13 cellular contexts compared by ENCODE assay signal in the genomic region with DNA sequence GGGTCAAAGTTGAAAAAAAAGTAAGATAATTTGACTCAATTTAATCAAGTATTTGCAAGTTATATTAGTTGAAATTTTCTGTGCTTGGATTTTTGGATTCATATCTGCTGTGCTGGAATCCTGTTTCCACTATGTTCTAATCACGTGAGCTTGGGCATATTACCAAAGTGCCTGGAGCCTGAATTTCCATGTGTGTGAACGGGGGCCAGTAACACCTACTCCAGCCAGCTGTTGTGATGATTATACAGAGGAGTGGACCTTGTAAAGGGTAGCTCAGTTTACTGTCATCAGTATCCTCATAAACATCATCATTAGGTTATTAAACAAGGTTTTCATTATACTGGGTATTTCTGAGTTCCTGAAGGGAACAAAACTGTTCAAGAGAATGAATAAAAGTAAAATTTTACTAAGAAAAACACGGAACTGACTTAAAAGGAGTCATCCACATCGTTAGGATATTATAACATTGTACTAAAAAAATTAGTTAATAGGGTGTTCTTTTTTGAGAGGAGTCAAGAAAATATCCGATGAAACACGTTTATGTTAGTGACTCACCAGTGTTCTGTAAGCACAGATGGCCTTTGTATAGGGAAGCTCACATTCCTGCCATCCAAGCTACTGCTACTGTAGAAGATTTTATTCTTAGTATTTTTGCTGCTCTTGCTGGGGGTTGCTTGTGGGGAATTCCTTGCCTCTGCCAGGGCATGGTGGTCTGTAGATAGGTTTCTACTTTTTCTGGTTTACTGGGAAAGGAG.
DNase-seq lines count a peak whose midpoint lies in the region; ATAC-seq, FAIRE-seq and TF ChIP-seq lines count a peak whose summit lies in the region.
"Had no signal": no experiment of that assay in that cellular context is flagged by ENCODE, and none has a peak within 500 bp of the region (broad histone marks: within the 10 kb centered on the region; RNA-seq: fewer than 3 reads in every experiment).

No MANE protein-coding gene starts in this region.

- DNase-seq in AG08396 (ENCODE audit: low spot score) (peak; percentile 38), MG63 (peak; percentile 17), endothelial cell of umbilical vein (ENCODE audit: low read depth, low spot score) (peak; percentile 24), right lobe of liver (no peak)
- no peak for DNase-seq in activated T-cell treated with anti-CD3 and anti-CD28 coated beads, Interleukin-2, amount 50 U/mL, for 48 hours
- DNase-seq: activated T-cell treated with anti-CD3 and anti-CD28 coated beads for 4 hours, T-helper 17 cell had no signal

- ATAC-seq in right lobe of liver (peak in 1 of 4 donors; percentile 31), GM18858 (IDR thresholded peaks at IDR 0.05; ENCODE audit: unreplicated experiment) (no peak), GM18502 (IDR thresholded peaks at IDR 0.05; ENCODE audit: poor library complexity, unreplicated experiment) (no peak), HG03280 (IDR thresholded peaks at IDR 0.05; ENCODE audit: unreplicated experiment) (no peak)
- ATAC-seq: T-helper 17 cell had no signal

- H3K79me2 ChIP-seq in endothelial cell of umbilical vein (ENCODE audit: control insufficient read depth, insufficient read depth, low read length): no peaks in the 10 kb centered on the region

- intact Hi-C loops in endothelial cell of umbilical vein (cut with micrococcal nuclease): no loop called here
- intact Hi-C loops in right lobe of liver (cut with DNase I): no loop called here

- TF ChIP-seq POLR2A in endothelial cell of umbilical vein (IDR thresholded peaks at IDR 0.05; ENCODE audit: low read depth, low read length) (no peak), right lobe of liver (IDR thresholded peaks at IDR 0.05) (no peak)

- no peak overlapping the region for H3K9ac ChIP-seq in endothelial cell of umbilical vein (replicated peaks; ENCODE audit: extremely low read depth, insufficient read depth, low read length)
- H3K9ac ChIP-seq: BLaER1 treated with 17β-estradiol and CSF1 and Interleukin-3, amounts not matched to agents 10 nM and 100 nM had no signal

- H3K4me1 ChIP-seq in endothelial cell of umbilical vein (ENCODE audit: control insufficient read depth, extremely low read depth, insufficient read depth, low read length) (no peaks in the 10 kb centered on the region), right lobe of liver (peaks cover 0 to 28% (median 7%) of the 10 kb centered on the region in 4 donors)
- H3K4me1 ChIP-seq: BLaER1 treated with 17β-estradiol and CSF1 and Interleukin-3, amounts not matched to agents 10 nM and 100 nM had no signal

- no peak overlapping the region for H3K4me3 ChIP-seq in MG63
- no peak overlapping the region for H3K4me3 ChIP-seq in endothelial cell of umbilical vein (replicated peaks in 1 of 3; ENCODE audit: insufficient read depth in 1 of 3, low read depth in 1 of 3, low read length in 3 of 3)
- H3K4me3 ChIP-seq in right lobe of liver: no peak overlapping the region
- H3K4me3 ChIP-seq: BLaER1 treated with 17β-estradiol and CSF1 and Interleukin-3, amounts not matched to agents 10 nM and 100 nM; coronary artery; skin epidermis had no signal

- no peaks in the 10 kb centered on the region for H3K9me3 ChIP-seq in MG63
- no peaks in the 10 kb centered on the region for H3K9me3 ChIP-seq in endothelial cell of umbilical vein (replicated peaks; ENCODE audit: control insufficient read depth, insufficient read depth, low read length)
- H3K9me3 ChIP-seq in right lobe of liver: no peaks in the 10 kb centered on the region
- H3K9me3 ChIP-seq: BLaER1 treated with 17β-estradiol and CSF1 and Interleukin-3, amounts not matched to agents 10 nM and 100 nM had no signal

- no peak overlapping the region for H2AFZ ChIP-seq in endothelial cell of umbilical vein (ENCODE audit: low read depth, low read length)

- no peaks in the 10 kb centered on the region for H3K36me3 ChIP-seq in MG63
- H3K36me3 ChIP-seq in endothelial cell of umbilical vein (ENCODE audit: control insufficient read depth in 2 of 2, extremely low read depth in 1 of 2, insufficient read depth in 2 of 2, low read length in 2 of 2): no peaks in the 10 kb centered on the region
- H3K36me3 ChIP-seq in right lobe of liver: no peaks in the 10 kb centered on the region
- H3K36me3 ChIP-seq: BLaER1 treated with 17β-estradiol and CSF1 and Interleukin-3, amounts not matched to agents 10 nM and 100 nM had no signal

- H3K27ac ChIP-seq in endothelial cell of umbilical vein (ENCODE audit: insufficient read depth, low read depth, low read length) (no peak overlapping the region), right lobe of liver (peak overlapping the region in 2 of 3 donors; percentile 63 to 78)
- H3K27ac ChIP-seq: BLaER1 treated with 17β-estradiol and CSF1 and Interleukin-3, amounts not matched to agents 10 nM and 100 nM; coronary artery had no signal

- H3K27me3 ChIP-seq in MG63 (no peaks in the 10 kb centered on the region), endothelial cell of umbilical vein (ENCODE audit: control insufficient read depth in 2 of 2, insufficient read depth in 2 of 2, low read length in 2 of 2) (no peaks in the 10 kb centered on the region), right lobe of liver (no peaks in the 10 kb centered on the region)
- H3K27me3 ChIP-seq: BLaER1 treated with 17β-estradiol and CSF1 and Interleukin-3, amounts not matched to agents 10 nM and 100 nM had no signal

- FAIRE-seq in endothelial cell of umbilical vein (lab: Jason Lieb, UNC): peak; percentile 42

- CTCF ChIA-PET in endothelial cell of umbilical vein (lab: Charles Lee): interaction anchor here (0.8 to 2.2 kb wide), 9 partner anchors 9 to 254 kb away, joined by 3 to 12 read pairs (median 5); no protein-coding TSS in a partner anchor

- no peaks in the 10 kb centered on the region for H3K9me1 ChIP-seq in endothelial cell of umbilical vein (replicated peaks; ENCODE audit: control insufficient read depth, extremely low read depth, insufficient read depth, low read length)

- no TSS peak for BruUV-seq in endothelial cell of umbilical vein (replicated peaks; lab: Mats Ljungman, UMichigan)

- TF ChIP-seq CTCF in endothelial cell of umbilical vein (IDR thresholded peaks at IDR 0.05; ENCODE audit: extremely low read depth in 1 of 2, insufficient read depth in 1 of 2, low read depth in 1 of 2, low read length in 2 of 2) (no peak), right lobe of liver (IDR thresholded peaks at IDR 0.05) (no peak)

- WGBS in right lobe of liver (ENCODE audit: insufficient coverage, low coverage, low lambda C conversion rate, missing lambda C conversion rate): 38% methylated on average over 6 of the region's 6 CpGs

- dilution Hi-C loops in endothelial cell of umbilical vein (cut with MboI; ENCODE audit: extremely low pct_ligation_motif_present, low sequenced_read_pairs): no loop called here

- POLR2A ChIA-PET in endothelial cell of umbilical vein (lab: Charles Lee): no interaction called here

- H4K20me1 ChIP-seq in endothelial cell of umbilical vein (replicated peaks; ENCODE audit: control insufficient read depth, extremely low read depth, insufficient read depth, low read length): no peaks in the 10 kb centered on the region

- H3K4me2 ChIP-seq in endothelial cell of umbilical vein (ENCODE audit: insufficient read depth, low read length): no peak overlapping the region
- H3K4me2 ChIP-seq: BLaER1 treated with 17β-estradiol and CSF1 and Interleukin-3, amounts not matched to agents 10 nM and 100 nM had no signal

TF ChIP-seq in endothelial cell of umbilical vein, 7 proteins besides CTCF, POLR2A, EP300 and RAD21:
- TF ChIP-seq, protein P1, sequence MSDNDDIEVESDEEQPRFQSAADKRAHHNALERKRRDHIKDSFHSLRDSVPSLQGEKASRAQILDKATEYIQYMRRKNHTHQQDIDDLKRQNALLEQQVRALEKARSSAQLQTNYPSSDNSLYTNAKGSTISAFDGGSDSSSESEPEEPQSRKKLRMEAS (IDR thresholded peaks at IDR 0.05; ENCODE audit: insufficient read depth, insufficient read length): no peak
- TF ChIP-seq FOS (IDR thresholded peaks at IDR 0.05; ENCODE audit: borderline replicate concordance, insufficient read depth, low read length): peak; percentile 43

Comparison
In these comparisons a context has a peak if more than half of its experiments do, and no peak if none do; other contexts are left out.
1. DNase-seq: peak in AG08396 (single experiment), MG63 (single experiment) and endothelial cell of umbilical vein (single experiment); none in right lobe of liver (0 of 3) and activated T-cell treated with anti-CD3 and anti-CD28 coated beads, Interleukin-2, amount 50 U/mL, for 48 hours (0 of 2).